In the genomic region with DNA sequence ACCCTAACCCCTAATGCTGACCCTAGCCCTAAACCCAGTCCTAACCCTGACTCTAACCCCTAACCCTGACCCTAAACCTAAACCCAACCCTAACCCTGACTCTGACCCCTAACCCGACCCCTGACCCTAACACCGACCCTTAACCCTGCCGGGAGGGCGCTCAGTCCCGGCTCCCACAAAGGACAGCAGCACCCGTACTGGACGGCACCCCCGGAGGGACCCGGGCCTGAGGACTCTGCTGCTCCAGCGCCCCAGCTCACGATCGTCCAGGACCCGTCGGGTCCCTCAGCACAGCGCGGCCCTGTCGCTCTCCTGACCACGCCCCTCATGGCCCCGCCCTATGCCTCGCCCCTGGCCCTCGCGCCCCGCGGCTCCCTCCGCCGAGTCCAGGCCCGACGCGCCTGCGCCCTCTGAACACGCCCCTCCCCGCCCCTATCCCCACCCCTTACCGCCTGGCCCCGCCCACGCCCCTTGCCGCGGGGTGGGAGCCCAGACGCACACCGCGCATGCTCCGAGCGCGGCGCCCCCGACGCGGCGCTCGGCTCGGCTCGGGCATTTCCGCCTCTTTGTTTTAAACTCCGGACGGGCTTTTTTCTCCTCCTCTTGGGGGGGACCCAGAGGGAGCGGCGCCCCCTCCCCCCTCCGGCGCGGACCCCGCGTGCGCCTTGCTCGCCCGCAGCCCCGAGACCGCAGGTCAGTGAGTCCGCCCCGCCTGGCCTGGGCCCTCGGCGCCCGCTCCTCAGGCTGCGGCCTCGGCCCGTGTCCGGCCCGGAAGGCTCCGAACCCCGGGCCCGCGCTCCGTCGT, we compare ENCODE assay signal across 8 cellular contexts. TPM values are rescaled to one million over a fixed set of nuclear protein-coding genes. Genes with fewer than 3 reads are reported as not detected.
A peak's percentile ranks its signal among the peaks of the same experiment; 100 is the strongest.
DNase-seq lines count a peak whose midpoint lies in the region; ATAC-seq and TF ChIP-seq lines count a peak whose summit lies in the region.

A gene with protein sequence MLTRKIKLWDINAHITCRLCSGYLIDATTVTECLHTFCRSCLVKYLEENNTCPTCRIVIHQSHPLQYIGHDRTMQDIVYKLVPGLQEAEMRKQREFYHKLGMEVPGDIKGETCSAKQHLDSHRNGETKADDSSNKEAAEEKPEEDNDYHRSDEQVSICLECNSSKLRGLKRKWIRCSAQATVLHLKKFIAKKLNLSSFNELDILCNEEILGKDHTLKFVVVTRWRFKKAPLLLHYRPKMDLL (plus strand): TSS at position 555 of the 805 bp plus-strand sequence. CDS start 27,849 bp downstream, outside the sequence.

- H3K9ac ChIP-seq in Loucy (ENCODE audit: low read depth, low read length, poor library complexity, severe bottlenecking): peak within 1 kb of the TSS; percentile 99

- H3K9me3 ChIP-seq in Loucy (ENCODE audit: insufficient read depth, low read depth, low read length): no peaks in the 10 kb centered on the region
- H3K9me3 ChIP-seq in RWPE2 (ENCODE audit: severe bottlenecking): no peaks in the 10 kb centered on the region

- H3K4me3 Mint-ChIP-seq in activated T-helper 2 cell treated with anti-CD3 and anti-CD28 coated beads, Interferon-gamma antibody, Interleukin-2, Interleukin-4, amounts not matched to agents 10 μg/mL and 5 μg/mL and 100 μg/mL, durations not matched to agents 14 hours and 24 hours and 36 hours (ENCODE audit: low read depth): peak within 1 kb of the TSS; percentile 74
- peak within 1 kb of the TSS; percentile 81 for H3K4me3 Mint-ChIP-seq in natural killer cell treated with Interleukin-12 subunit alpha and Interleukin-12 subunit beta and Interleukin-15 and Interleukin-18, amount 100 ng/mL, for 72 hours

- H3F3A ChIP-seq in Loucy (ENCODE audit: low read depth): no peaks in the 10 kb centered on the region

- intact Hi-C loops in activated T-helper 2 cell treated with anti-CD3 and anti-CD28 coated beads, Interferon-gamma antibody, Interleukin-2, Interleukin-4, amounts not matched to agents 10 μg/mL and 5 μg/mL and 100 μg/mL, durations not matched to agents 14 hours and 24 hours and 36 hours (cut with micrococcal nuclease): loop anchor here (1.0 to 5.0 kb wide), 3 partner anchors 31 to 227 kb away; a partner anchor contains a TSS

- peaks cover 48% of the 10 kb centered on the region for H3K79me2 ChIP-seq in Loucy (ENCODE audit: insufficient read depth, low read length)

- DNase-seq in EL: peak; percentile 93
- peak; percentile 100 for DNase-seq in H7
- peak; percentile 92 for DNase-seq in RWPE2 (ENCODE audit: low spot score)
- DNase-seq in activated T-helper 2 cell treated with anti-CD3 and anti-CD28 coated beads, Interferon-gamma antibody, Interleukin-2, Interleukin-4, amounts not matched to agents 10 μg/mL and 5 μg/mL and 100 μg/mL, durations not matched to agents 14 hours and 24 hours and 36 hours (ENCODE audit: low spot score): peak; percentile 94
- DNase-seq in fibroblast of mammary gland (ENCODE audit: low read depth): peak; percentile 91
- DNase-seq in natural killer cell treated with Interleukin-12 subunit alpha and Interleukin-12 subunit beta and Interleukin-15 and Interleukin-18, amount 100 ng/mL, for 72 hours (ENCODE audit: low spot score): peak; percentile 97
- peak; percentile 96 for DNase-seq in stimulated activated naive CD4-positive, alpha-beta T cell treated with Interleukin-2 at 50 U/mL for 16 hours (lab: John Stamatoyannopoulos, UW)

- no peaks in the 10 kb centered on the region; the same call in 1 of the 2 replicates for H3K36me3 ChIP-seq in H7 (replicated peaks; ENCODE audit: control insufficient read depth, insufficient read depth, low read length)
- no peaks in the 10 kb centered on the region for H3K36me3 ChIP-seq in Loucy (ENCODE audit: insufficient read depth, low read length)
- H3K36me3 ChIP-seq in RWPE2 (ENCODE audit: low read depth): peaks cover 9% of the 10 kb centered on the region; the same call in 1 of the 2 replicates

- TF ChIP-seq CTCF in Loucy (conservative IDR thresholded peaks at IDR 0.05; ENCODE audit: low read length) (no peak), RWPE2 (IDR thresholded peaks at IDR 0.05; ENCODE audit: poor library complexity, severe bottlenecking) (no peak), fibroblast of mammary gland (conservative IDR thresholded peaks at IDR 0.05; ENCODE audit: control insufficient read depth, insufficient read depth, low read depth, low read length) (no peak)

- peaks cover 13% of the 10 kb centered on the region for H3K36me3 Mint-ChIP-seq in activated T-helper 2 cell treated with anti-CD3 and anti-CD28 coated beads, Interferon-gamma antibody, Interleukin-2, Interleukin-4, amounts not matched to agents 10 μg/mL and 5 μg/mL and 100 μg/mL, durations not matched to agents 14 hours and 24 hours and 36 hours (ENCODE audit: low read depth)
- no peaks in the 10 kb centered on the region for H3K36me3 Mint-ChIP-seq in natural killer cell treated with Interleukin-12 subunit alpha and Interleukin-12 subunit beta and Interleukin-15 and Interleukin-18, amount 100 ng/mL, for 72 hours

- H3K4me2 ChIP-seq in Loucy (ENCODE audit: low read depth, low read length, poor library complexity, severe bottlenecking): peak within 1 kb of the TSS; percentile 99

- no peaks in the 10 kb centered on the region for H3K27me3 Mint-ChIP-seq in activated T-helper 2 cell treated with anti-CD3 and anti-CD28 coated beads, Interferon-gamma antibody, Interleukin-2, Interleukin-4, amounts not matched to agents 10 μg/mL and 5 μg/mL and 100 μg/mL, durations not matched to agents 14 hours and 24 hours and 36 hours (ENCODE audit: low read depth)
- H3K27me3 Mint-ChIP-seq in natural killer cell treated with Interleukin-12 subunit alpha and Interleukin-12 subunit beta and Interleukin-15 and Interleukin-18, amount 100 ng/mL, for 72 hours: no peaks in the 10 kb centered on the region

- no peaks in the 10 kb centered on the region for H3K9me2 ChIP-seq in Loucy (replicated peaks; ENCODE audit: low read depth, low read length)

- H3K4me3 ChIP-seq in H7 (ENCODE audit: insufficient read depth, low read depth, low read length): peak within 1 kb of the TSS; percentile 83
- H3K4me3 ChIP-seq in Loucy (ENCODE audit: low read length, poor library complexity, severe bottlenecking): peak within 1 kb of the TSS; percentile 98
- H3K4me3 ChIP-seq in RWPE2 (ENCODE audit: severe bottlenecking): peak within 1 kb of the TSS; percentile 97
- peak within 1 kb of the TSS; percentile 76 for H3K4me3 ChIP-seq in fibroblast of mammary gland (ENCODE audit: control insufficient read depth, low read depth, low read length)

- peaks cover 16% of the 10 kb centered on the region for H3K4me1 Mint-ChIP-seq in activated T-helper 2 cell treated with anti-CD3 and anti-CD28 coated beads, Interferon-gamma antibody, Interleukin-2, Interleukin-4, amounts not matched to agents 10 μg/mL and 5 μg/mL and 100 μg/mL, durations not matched to agents 14 hours and 24 hours and 36 hours (ENCODE audit: low read depth)
- H3K4me1 Mint-ChIP-seq in natural killer cell treated with Interleukin-12 subunit alpha and Interleukin-12 subunit beta and Interleukin-15 and Interleukin-18, amount 100 ng/mL, for 72 hours (ENCODE audit: low read depth in 2 of 2): peaks cover 23 to 24% of the 10 kb centered on the region in 2 donors

- H4K20me1 ChIP-seq in Loucy (ENCODE audit: insufficient read depth, low read length, poor library complexity, severe bottlenecking): peaks cover 23% of the 10 kb centered on the region

- H3K9me3 Mint-ChIP-seq in activated T-helper 2 cell treated with anti-CD3 and anti-CD28 coated beads, Interferon-gamma antibody, Interleukin-2, Interleukin-4, amounts not matched to agents 10 μg/mL and 5 μg/mL and 100 μg/mL, durations not matched to agents 14 hours and 24 hours and 36 hours: no peaks in the 10 kb centered on the region
- H3K9me3 Mint-ChIP-seq in natural killer cell treated with Interleukin-12 subunit alpha and Interleukin-12 subunit beta and Interleukin-15 and Interleukin-18, amount 100 ng/mL, for 72 hours: no peaks in the 10 kb centered on the region

- H3K27ac ChIP-seq in RWPE2 (ENCODE audit: poor library complexity, severe bottlenecking): peak within 1 kb of the TSS; percentile 57

- H2AFZ ChIP-seq in Loucy (ENCODE audit: low read length): peak within 1 kb of the TSS; percentile 79; the same call in 1 of the 2 replicates

- H3K27me3 ChIP-seq in H7 (ENCODE audit: control insufficient read depth, insufficient read depth, low read length) (no peaks in the 10 kb centered on the region), Loucy (ENCODE audit: insufficient read depth, low read length, poor library complexity, severe bottlenecking) (peaks cover 5% of the 10 kb centered on the region), RWPE2 (ENCODE audit: insufficient read depth, poor library complexity, severe bottlenecking) (no peaks in the 10 kb centered on the region)

- H3K27ac Mint-ChIP-seq in activated T-helper 2 cell treated with anti-CD3 and anti-CD28 coated beads, Interferon-gamma antibody, Interleukin-2, Interleukin-4, amounts not matched to agents 10 μg/mL and 5 μg/mL and 100 μg/mL, durations not matched to agents 14 hours and 24 hours and 36 hours: peak within 1 kb of the TSS; percentile 52
- H3K27ac Mint-ChIP-seq in natural killer cell treated with Interleukin-12 subunit alpha and Interleukin-12 subunit beta and Interleukin-15 and Interleukin-18, amount 100 ng/mL, for 72 hours: peak within 1 kb of the TSS; percentile 68 to 77

- H3K4me1 ChIP-seq in Loucy (ENCODE audit: insufficient read depth, low read length, poor library complexity, severe bottlenecking) (peaks cover 22% of the 10 kb centered on the region), RWPE2 (ENCODE audit: insufficient read depth, poor library complexity, severe bottlenecking) (no peaks in the 10 kb centered on the region)

- peak; percentile 93 for ATAC-seq in RWPE2 (ENCODE audit: low read depth)
- peak; percentile 98 to 99 for ATAC-seq in natural killer cell treated with Interleukin-12 subunit alpha and Interleukin-12 subunit beta and Interleukin-15 and Interleukin-18, amount 100 ng/mL, for 72 hours

RNA-seq across cellular contexts. Expression of the gene that starts here (rescaled TPM):
- total RNA-seq in H7 (2014; rRNA removed; shearing (Covaris generic)): 53.6 and 57.9 TPM in 2 replicates
- total RNA-seq in activated T-helper 2 cell treated with anti-CD3 and anti-CD28 coated beads, Interferon-gamma antibody, Interleukin-2, Interleukin-4, amounts not matched to agents 10 μg/mL and 5 μg/mL and 100 μg/mL, durations not matched to agents 14 hours and 24 hours and 36 hours: 35.0 and 39.2 TPM in 2 replicates
- 10 to 100 TPM; 50.6 to 54.3 TPM for total RNA-seq in natural killer cell treated with Interleukin-12 subunit alpha and Interleukin-12 subunit beta and Interleukin-15 and Interleukin-18, amount 100 ng/mL, for 72 hours

Comparison
In these comparisons a context has a peak if more than half of its experiments do, and no peak if none do; other contexts are left out.
1. Peak in every context shown above with its lines: DNase-seq, ATAC-seq, H3K4me3 ChIP-seq and H3K27ac ChIP-seq.